Comparison of ENCODE assay signal across 7 cellular contexts in genomic region chr19:4327877-4328242, GRCh38. TPM values are rescaled to one million over a fixed set of nuclear protein-coding genes. Genes with fewer than 3 reads are reported as not detected.
DNase-seq lines count a peak whose midpoint lies in the region; ATAC-seq and TF ChIP-seq lines count a peak whose summit lies in the region.

No MANE protein-coding gene starts in this region.

- H3K4me1 Mint-ChIP-seq in GM23338 (peaks cover 18% of the 10 kb centered on the region), WTC11 (peaks cover 12% of the 10 kb centered on the region)
- H3K4me1 Mint-ChIP-seq in stimulated activated naive B cell treated with anti-CD40 and anti-IgM and Interleukin-4, amounts not matched to agents 10 μg/mL and 1 μg/mL and 100 μg/mL, for 72 hours = peaks cover 27 to 36% of the 10 kb centered on the region in 2 donors

- H3K36me3 Mint-ChIP-seq in GM23338 (ENCODE audit: low read depth) = peaks cover 12% of the 10 kb centered on the region
- H3K36me3 Mint-ChIP-seq in WTC11 = 0 out of 2 replicates have a peak, but pooled peaks cover 3% of the 10 kb centered on the region
- H3K36me3 Mint-ChIP-seq in stimulated activated naive B cell treated with anti-CD40 and anti-IgM and Interleukin-4, amounts not matched to agents 10 μg/mL and 1 μg/mL and 100 μg/mL, for 72 hours = peaks cover 2 to 13% of the 10 kb centered on the region in 2 donors

- peak overlapping the region; percentile 96 for H3K27ac Mint-ChIP-seq in GM23338
- H3K27ac Mint-ChIP-seq in WTC11 = peak overlapping the region; percentile 96
- H3K27ac Mint-ChIP-seq in stimulated activated naive B cell treated with anti-CD40 and anti-IgM and Interleukin-4, amounts not matched to agents 10 μg/mL and 1 μg/mL and 100 μg/mL, for 72 hours = no peak overlapping the region

- H3F3A ChIP-seq in GM23338 (replicated peaks; ENCODE audit: low read depth) = peaks cover 6% of the 10 kb centered on the region; the same call in 1 of the 2 replicates

- H3K9ac ChIP-seq in iPS-18a (ENCODE audit: low read length) = no peak overlapping the region

- POLR2A ChIA-PET in WTC11 (lab: Charles Lee) = interaction anchor here (1.2 to 1.3 kb wide), 2 partner anchors 11 to 15 kb away, joined by 4 to 17 read pairs; partner anchors contain the start of genes MPND and STAP2

- H3K9me3 ChIP-seq in iPS-18a (ENCODE audit: control insufficient read depth, low read depth, low read length) = no peaks in the 10 kb centered on the region

- peak overlapping the region; percentile 95 for H3K4me2 ChIP-seq in GM23338

- no peaks in the 10 kb centered on the region for H3K9me2 ChIP-seq in GM23338 (ENCODE audit: insufficient read depth)

- H3K4me1 ChIP-seq in GM23338 (ENCODE audit: insufficient read depth) (peaks cover 3% of the 10 kb centered on the region; the same call in 1 of the 2 replicates), iPS-18a (ENCODE audit: control insufficient read depth, low read depth, low read length) (peaks cover 3% of the 10 kb centered on the region)

- DNase-seq in GM23338 (ENCODE audit: low spot score) (no peak), WTC11 (ENCODE audit: low spot score) (no peak), germinal center (ENCODE audit: low spot score) (no peak), NCI-H2227 treated with DMSO at 0.1 percent for 48 hours (lab: John Stamatoyannopoulos, UW) (no peak)
- DNase-seq in stimulated activated naive B cell treated with anti-CD40 and anti-IgM and Interleukin-4, amounts not matched to agents 10 μg/mL and 1 μg/mL and 100 μg/mL, for 72 hours = no peak

- no peaks in the 10 kb centered on the region for H3K79me2 ChIP-seq in GM23338 (replicated peaks; ENCODE audit: insufficient read depth)

- ATAC-seq in GM23338 (peak; percentile 15), WTC11 (no peak), HG03520 (IDR thresholded peaks at IDR 0.05; ENCODE audit: unreplicated experiment) (no peak)
- peak in 1 of 2 donors; percentile 10 for ATAC-seq in stimulated activated naive B cell treated with anti-CD40 and anti-IgM and Interleukin-4, amounts not matched to agents 10 μg/mL and 1 μg/mL and 100 μg/mL, for 72 hours (replicated peaks)

- no peaks in the 10 kb centered on the region; the same call in 1 of the 2 replicates for H4K20me1 ChIP-seq in GM23338 (replicated peaks; ENCODE audit: insufficient read depth)

- peaks cover 30% of the 10 kb centered on the region for H3K27me3 Mint-ChIP-seq in GM23338 (ENCODE audit: insufficient read depth, low read depth, poor library complexity)
- H3K27me3 Mint-ChIP-seq in WTC11 (ENCODE audit: low read depth) = peaks cover 3% of the 10 kb centered on the region
- peaks cover 12 to 33% of the 10 kb centered on the region in 2 donors for H3K27me3 Mint-ChIP-seq in stimulated activated naive B cell treated with anti-CD40 and anti-IgM and Interleukin-4, amounts not matched to agents 10 μg/mL and 1 μg/mL and 100 μg/mL, for 72 hours

- 0 out of 4 replicates have a peak, but pooled peaks of 1 of the 2 experiments have one; percentile 7 for TF ChIP-seq CTCF in GM23338 (conservative IDR thresholded peaks at IDR 0.05; ENCODE audit: low read depth in 2 of 2)
- TF ChIP-seq CTCF in WTC11 (IDR thresholded peaks at IDR 0.05) = no peak

- peak overlapping the region; percentile 91 for H2AFZ ChIP-seq in GM23338

- H3K4me3 Mint-ChIP-seq in GM23338 (peak overlapping the region; percentile 82), WTC11 (peak overlapping the region; percentile 76)
- peak overlapping the region; percentile 85 to 87 for H3K4me3 Mint-ChIP-seq in stimulated activated naive B cell treated with anti-CD40 and anti-IgM and Interleukin-4, amounts not matched to agents 10 μg/mL and 1 μg/mL and 100 μg/mL, for 72 hours

- H3K36me3 ChIP-seq in GM23338 (ENCODE audit: insufficient read depth) (no peaks in the 10 kb centered on the region), iPS-18a (ENCODE audit: control insufficient read depth, low read depth, low read length) (no peaks in the 10 kb centered on the region)

- H3K27me3 ChIP-seq in GM23338 (ENCODE audit: insufficient read depth) (no peaks in the 10 kb centered on the region), iPS-18a (ENCODE audit: control insufficient read depth, insufficient read depth, low read length) (no peaks in the 10 kb centered on the region)

- no peaks in the 10 kb centered on the region for H3K9me3 Mint-ChIP-seq in GM23338
- no peaks in the 10 kb centered on the region for H3K9me3 Mint-ChIP-seq in WTC11
- H3K9me3 Mint-ChIP-seq in stimulated activated naive B cell treated with anti-CD40 and anti-IgM and Interleukin-4, amounts not matched to agents 10 μg/mL and 1 μg/mL and 100 μg/mL, for 72 hours = peaks cover 3 to 6% of the 10 kb centered on the region in 2 donors

- H3K4me3 ChIP-seq in GM23338 (peak overlapping the region; percentile 77), iPS-18a (ENCODE audit: low read length) (peak overlapping the region; percentile 61)

- CTCF ChIA-PET in WTC11 (lab: Charles Lee) = interaction anchor here (0.6 to 1.4 kb wide), 10 partner anchors 12 to 340 kb away, joined by 3 to 35 read pairs (median 3); partner anchors contain the start of genes FSD1, MPND, SH3GL1 and SHD

- H3K27ac ChIP-seq in GM23338 (ENCODE audit: low read depth) = peak overlapping the region; percentile 91; the same call in 1 of the 2 replicates
- H3K27ac ChIP-seq in iPS-18a (ENCODE audit: low read length) = no peak overlapping the region

TF ChIP-seq in GM23338, 12 proteins besides CTCF, POLR2A, EP300 and RAD21:
- TF ChIP-seq EZH2 (IDR thresholded peaks at IDR 0.05; ENCODE audit: low read depth, unreplicated experiment) (no peak), NANOG (IDR thresholded peaks at IDR 0.05; ENCODE audit: borderline replicate concordance) (no peak), ZNF331 (CRISPR knock-in tag; IDR thresholded peaks at IDR 0.05; ENCODE audit: low read depth) (no peak)

TF ChIP-seq in WTC11, 78 proteins besides CTCF, POLR2A, EP300 and RAD21:
- TF ChIP-seq ATF3 (CRISPR knock-in tag; conservative IDR thresholded peaks at IDR 0.05) (no peak), PRDM15 (CRISPR knock-in tag; IDR thresholded peaks at IDR 0.05) (peak; percentile 75)

RNA-seq across cellular contexts. Expression of gene STAP2, which starts 10.8 kb away (rescaled TPM):
- total RNA-seq in GM23338 (2014; rRNA removed; shearing (Covaris generic)) = 9.2 and 15.1 TPM in 2 replicates
- 20.7 and 21.7 TPM in 2 replicates for polyA plus RNA-seq in GM23338 (2016; fragmentation: Nextera tagmentation; extraction: Ambion mirVana)
- total RNA-seq in WTC11 (2021) = 18.2 to 21.1 TPM (median 20.2 TPM) in 3 replicates

RNA-seq across cellular contexts. Expression of gene MPND, which starts 15.5 kb away (rescaled TPM):
- 9.1 and 15.6 TPM in 2 replicates for total RNA-seq in GM23338 (2014; rRNA removed; shearing (Covaris generic))
- polyA plus RNA-seq in GM23338 (2016; fragmentation: Nextera tagmentation; extraction: Ambion mirVana) = 11.8 and 22.5 TPM in 2 replicates
- total RNA-seq in WTC11 (2021) = 28.3 to 37.7 TPM (median 37.4 TPM) in 3 replicates

RNA-seq across cellular contexts. Expression of gene FSD1, which starts 23.5 kb away (rescaled TPM):
- 54.0 and 82.9 TPM in 2 replicates for total RNA-seq in GM23338 (2014; rRNA removed; shearing (Covaris generic))
- polyA plus RNA-seq in GM23338 (2016; fragmentation: Nextera tagmentation; extraction: Ambion mirVana) = 50.7 and 52.1 TPM in 2 replicates
- 61.3 to 69.2 TPM (median 65.7 TPM) in 3 replicates for total RNA-seq in WTC11 (2021)

RNA-seq across cellular contexts. Expression of gene TMIGD2, which starts 25.7 kb away (rescaled TPM):
- 0.76 and 0.93 TPM in 2 replicates for total RNA-seq in GM23338 (2014; rRNA removed; shearing (Covaris generic))
- polyA plus RNA-seq in GM23338 (2016; fragmentation: Nextera tagmentation; extraction: Ambion mirVana) = 0.24 and 0.79 TPM in 2 replicates
- 0.55 to 1.0 TPM (median 0.94 TPM) in 3 replicates for total RNA-seq in WTC11 (2021)

RNA-seq across cellular contexts. Expression of gene SHD, which starts 48.8 kb away (rescaled TPM):
- total RNA-seq in GM23338 (2014; rRNA removed; shearing (Covaris generic)) = 1.8 and 7.5 TPM in 2 replicates
- polyA plus RNA-seq in GM23338 (2016; fragmentation: Nextera tagmentation; extraction: Ambion mirVana) = 6.4 and 8.0 TPM in 2 replicates
- total RNA-seq in WTC11 (2021) = 2.0 to 3.6 TPM (median 3.4 TPM) in 3 replicates
